Comparison of ENCODE assay signal across 21 cellular contexts in genomic region chr1:199495432-199495831, GRCh38.
A peak's percentile ranks its signal among the peaks of the same experiment; 100 is the strongest.
DNase-seq lines count a peak whose midpoint lies in the region; ATAC-seq, FAIRE-seq and TF ChIP-seq lines count a peak whose summit lies in the region.
"Had no signal": no experiment of that assay in that cellular context is flagged by ENCODE, and none has a peak within 500 bp of the region (broad histone marks: within the 10 kb centered on the region; RNA-seq: fewer than 3 reads in every experiment).

No MANE protein-coding gene starts in this region.

- H3K4me3 ChIP-seq in HEK293 (ENCODE audit: low read depth, low read length): no peak overlapping the region
- H3K4me3 ChIP-seq in GM12878: no peak overlapping the region
- H3K4me3 ChIP-seq: BLaER1 treated with 17β-estradiol and CSF1 and Interleukin-3, amounts not matched to agents 10 nM and 100 nM; GM23248 had no signal

- peak; percentile 12 for DNase-seq in DMS53 (lab: John Stamatoyannopoulos, UW)
- no peak for DNase-seq in DMS53 treated with DMSO at 0.1 percent for 48 hours (lab: John Stamatoyannopoulos, UW; ENCODE audit: unreplicated experiment)
- no peak for DNase-seq in GM12878 (ENCODE audit: low read depth, low spot score)
- no peak for DNase-seq in stimulated activated naive B cell treated with anti-CD40 and anti-IgM and Interleukin-4, amounts not matched to agents 10 μg/mL and 1 μg/mL and 100 μg/mL, for 72 hours
- DNase-seq: BE2C; Caco-2; CD4-positive, alpha-beta T cell; DMS 273 treated with DMSO at 0.1 percent for 48 hours; DND-41; GM23248; H7; HCEC 1CT had no signal

- TF ChIP-seq EP300 in GM12878 (IDR thresholded peaks at IDR 0.05; ENCODE audit: borderline replicate concordance in 1 of 2, control insufficient read depth in 1 of 2, low read depth in 2 of 2, low read length in 2 of 2): no peak

- TF ChIP-seq POLR2A in GM12878 (IDR thresholded peaks at IDR 0.05; ENCODE audit: low read depth, low read length): no peak

- H3K27me3 ChIP-seq in GM12878 (replicated peaks in 1 of 2; ENCODE audit: control insufficient read depth in 2 of 2, insufficient read depth in 2 of 2, low read length in 1 of 2): no peaks in the 10 kb centered on the region
- H3K27me3 ChIP-seq: BE2C; BLaER1 treated with 17β-estradiol and CSF1 and Interleukin-3, amounts not matched to agents 10 nM and 100 nM had no signal

- CTCF ChIA-PET in HEK293 (lab: Yijun Ruan, JAX): no interaction called here
- CTCF ChIA-PET in GM12878 (lab: Yijun Ruan, JAX): no interaction called here

- H3K27me3 Mint-ChIP-seq in stimulated activated naive B cell treated with anti-CD40 and anti-IgM and Interleukin-4, amounts not matched to agents 10 μg/mL and 1 μg/mL and 100 μg/mL, for 72 hours: no peaks in the 10 kb centered on the region

- no peak overlapping the region for H3K4me3 Mint-ChIP-seq in stimulated activated naive B cell treated with anti-CD40 and anti-IgM and Interleukin-4, amounts not matched to agents 10 μg/mL and 1 μg/mL and 100 μg/mL, for 72 hours
- H3K4me3 Mint-ChIP-seq: CD14-positive monocyte; CD4-positive, alpha-beta T cell had no signal

- POLR2A ChIA-PET in HEK293 (lab: Yijun Ruan, JAX): no interaction called here
- POLR2A ChIA-PET in GM12878 (lab: Charles Lee): no interaction called here

- ATAC-seq in GM12878 (no peak), HG02678 (IDR thresholded peaks at IDR 0.05; ENCODE audit: unreplicated experiment) (no peak)
- ATAC-seq in stimulated activated naive B cell treated with anti-CD40 and anti-IgM and Interleukin-4, amounts not matched to agents 10 μg/mL and 1 μg/mL and 100 μg/mL, for 72 hours (replicated peaks): no peak

- intact Hi-C loops in GM12878 (cut with micrococcal nuclease; ENCODE audit: unreplicated experiment): no loop called here

- H3K4me1 Mint-ChIP-seq in stimulated activated naive B cell treated with anti-CD40 and anti-IgM and Interleukin-4, amounts not matched to agents 10 μg/mL and 1 μg/mL and 100 μg/mL, for 72 hours: peaks cover 19 to 35% of the 10 kb centered on the region in 2 donors
- H3K4me1 Mint-ChIP-seq: CD14-positive monocyte had no signal

- no peak overlapping the region for H3K9ac ChIP-seq in GM12878 (ENCODE audit: control insufficient read depth, insufficient read depth, low read length)
- H3K9ac ChIP-seq: BLaER1 treated with 17β-estradiol and CSF1 and Interleukin-3, amounts not matched to agents 10 nM and 100 nM; GM23248 had no signal

- H3K27ac ChIP-seq in HEK293 (ENCODE audit: extremely low read depth, low read depth, low read length) (no peak overlapping the region), GM12878 (ENCODE audit: control insufficient read depth, insufficient read depth) (no peak overlapping the region)
- H3K27ac ChIP-seq: 22Rv1; BLaER1 treated with 17β-estradiol and CSF1 and Interleukin-3, amounts not matched to agents 10 nM and 100 nM; GM23248 had no signal

- H2AFZ ChIP-seq in GM12878 (ENCODE audit: control insufficient read depth, low read depth, low read length): no peak overlapping the region
- H2AFZ ChIP-seq: GM23248 had no signal

- peaks cover 6% of the 10 kb centered on the region; the same call in 1 of the 2 replicates for H3K4me1 ChIP-seq in HEK293 (ENCODE audit: control insufficient read depth, insufficient read depth, low read length)
- H3K4me1 ChIP-seq in GM12878 (ENCODE audit: control insufficient read depth, insufficient read depth, low read length): peaks cover 4% of the 10 kb centered on the region; the same call in 1 of the 2 replicates
- H3K4me1 ChIP-seq: Caco-2 had no signal

- RAD21 ChIA-PET in GM12878 (lab: Charles Lee; ENCODE audit: unreplicated experiment): no interaction called here

- no peaks in the 10 kb centered on the region for H3K9me3 ChIP-seq in HEK293 (ENCODE audit: control insufficient read depth, insufficient read depth, low read depth, low read length)
- no peaks in the 10 kb centered on the region; the same call in 2 of the 3 replicates for H3K9me3 ChIP-seq in GM12878 (replicated peaks; ENCODE audit: control insufficient read depth, insufficient read depth, low read length)
- H3K9me3 ChIP-seq: BE2C, Caco-2 had no signal

- no peaks in the 10 kb centered on the region for H3K79me2 ChIP-seq in GM12878 (ENCODE audit: control insufficient read depth, insufficient read depth, low read length)

- H3K36me3 Mint-ChIP-seq in stimulated activated naive B cell treated with anti-CD40 and anti-IgM and Interleukin-4, amounts not matched to agents 10 μg/mL and 1 μg/mL and 100 μg/mL, for 72 hours: peaks cover 24 to 27% of the 10 kb centered on the region in 2 donors
- H3K36me3 Mint-ChIP-seq: CD14-positive monocyte had no signal

- BruUV-seq in GM12878 (replicated peaks; lab: Mats Ljungman, UMichigan): no TSS peak

- TF ChIP-seq CTCF in HEK293 (tag by site-specific recombination; IDR thresholded peaks at IDR 0.05): no peak
- no peak for TF ChIP-seq CTCF in GM12878 (IDR thresholded peaks at IDR 0.05 in 2 of 3, conservative IDR thresholded peaks at IDR 0.05 in 1 of 3; ENCODE audit: control insufficient read depth in 2 of 3, extremely low read depth in 1 of 3, insufficient read depth in 1 of 3, low read depth in 3 of 3, low read length in 3 of 3)

- 72% methylated on average over 3 of the region's 3 CpGs for WGBS in GM12878 (ENCODE audit: insufficient coverage, insufficient replicate concordance, low lambda C conversion rate, missing lambda C conversion rate)

- FAIRE-seq in GM12878 (lab: Jason Lieb, UNC): no peak
- FAIRE-seq: A204.1, G401.6, GM18507, H1 had no signal

- no peak overlapping the region for H3K4me2 ChIP-seq in GM12878 (ENCODE audit: control insufficient read depth, insufficient read depth)
- H3K4me2 ChIP-seq: BLaER1 treated with 17β-estradiol and CSF1 and Interleukin-3, amounts not matched to agents 10 nM and 100 nM had no signal

- H3K36me3 ChIP-seq in HEK293 (ENCODE audit: control insufficient read depth in 2 of 2, insufficient read depth in 1 of 2, low read length in 2 of 2) (no peaks in the 10 kb centered on the region), GM12878 (ENCODE audit: control insufficient read depth in 2 of 2, insufficient read depth in 2 of 2, low read length in 1 of 2) (no peaks in the 10 kb centered on the region)
- H3K36me3 ChIP-seq: BE2C; BLaER1 treated with 17β-estradiol and CSF1 and Interleukin-3, amounts not matched to agents 10 nM and 100 nM had no signal

- in situ Hi-C loops in GM12878 (cut with MboI): no loop called here

- no peak overlapping the region for H3K27ac Mint-ChIP-seq in stimulated activated naive B cell treated with anti-CD40 and anti-IgM and Interleukin-4, amounts not matched to agents 10 μg/mL and 1 μg/mL and 100 μg/mL, for 72 hours
- H3K27ac Mint-ChIP-seq: CD14-positive monocyte; CD4-positive, alpha-beta T cell had no signal

- no peak for TF ChIP-seq RAD21 in GM12878 (IDR thresholded peaks at IDR 0.05; ENCODE audit: insufficient read depth, low read depth, low read length)

- SMC1A ChIA-PET in GM12878 (lab: Charles Lee; ENCODE audit: uncharacterized antibody, unreplicated experiment): no interaction called here

- H4K20me1 ChIP-seq in GM12878 (ENCODE audit: control insufficient read depth, insufficient read depth): no peaks in the 10 kb centered on the region
- H4K20me1 ChIP-seq: BLaER1 treated with 17β-estradiol and CSF1 and Interleukin-3, amounts not matched to agents 10 nM and 100 nM had no signal

- H3K9me3 Mint-ChIP-seq in stimulated activated naive B cell treated with anti-CD40 and anti-IgM and Interleukin-4, amounts not matched to agents 10 μg/mL and 1 μg/mL and 100 μg/mL, for 72 hours: peaks cover 18 to 22% of the 10 kb centered on the region in 2 donors

TF ChIP-seq in HEK293, 187 proteins besides CTCF, POLR2A, EP300 and RAD21:
- TF ChIP-seq KLF17 (tag by site-specific recombination; IDR thresholded peaks at IDR 0.05) (no peak), SETDB1 (IDR thresholded peaks at IDR 0.05; ENCODE audit: insufficient read length, low read length) (peak; percentile 74)

TF ChIP-seq in GM12878, 131 proteins besides CTCF, POLR2A, EP300 and RAD21:
- TF ChIP-seq USF1 (IDR thresholded peaks at IDR 0.05; ENCODE audit: borderline replicate concordance, extremely low read length, insufficient read depth, low read depth, low read length) (no peak), CBX5 (IDR thresholded peaks at IDR 0.05; ENCODE audit: low read depth) (0 out of 2 replicates have a peak, but pooled peaks have one; percentile 43), ZBTB33 (IDR thresholded peaks at IDR 0.05) (0 out of 2 replicates have a peak, but pooled peaks have one; percentile 18)
TF ChIP-seq in GM12878: peak in this region for 2.
